ENCODE assay signal across 18 cellular contexts in the genomic region with DNA sequence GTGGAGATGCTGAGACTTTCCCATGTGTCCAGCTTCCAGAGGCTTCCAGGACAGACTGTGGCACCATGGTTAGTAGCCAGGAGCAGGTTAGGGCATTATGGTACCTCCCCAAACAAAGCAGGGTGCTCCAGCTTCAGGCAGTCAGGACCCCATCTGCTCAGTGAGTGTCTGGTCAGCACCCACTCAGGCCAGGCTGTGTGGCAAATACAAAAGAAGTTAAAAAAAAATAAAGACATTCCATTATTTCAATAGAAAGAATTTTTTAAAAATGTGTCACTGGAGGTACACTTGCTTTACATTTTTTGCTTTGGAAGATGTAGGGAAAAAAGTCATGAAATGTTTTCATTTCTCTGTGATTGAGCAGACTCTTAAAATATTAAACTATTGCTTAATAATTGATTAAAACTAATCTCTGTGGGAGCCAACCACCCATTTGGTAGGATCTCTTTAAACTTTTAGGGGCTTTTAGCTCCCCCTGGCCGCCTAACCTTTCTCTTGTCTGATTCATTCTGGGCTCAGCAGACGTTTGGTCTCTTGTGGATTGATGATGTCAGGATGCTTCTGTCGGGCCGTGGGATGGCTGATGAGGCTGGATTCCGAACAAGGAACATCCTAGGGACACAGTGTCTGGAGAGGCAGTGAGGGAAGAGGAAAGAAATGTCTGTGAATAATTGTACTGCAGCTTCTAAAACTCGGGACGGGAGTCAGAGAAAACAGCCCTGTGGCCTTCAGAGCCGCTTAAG. TPM values are rescaled to one million over a fixed set of nuclear protein-coding genes. Genes with fewer than 3 reads are reported as not detected.
DNase-seq lines count a peak whose midpoint lies in the region; ATAC-seq and TF ChIP-seq lines count a peak whose summit lies in the region.
"Had no signal": no experiment of that assay in that cellular context is flagged by ENCODE, and none has a peak within 500 bp of the region (broad histone marks: within the 10 kb centered on the region; RNA-seq: fewer than 3 reads in every experiment).

No MANE protein-coding gene starts in this region.

- peak overlapping the region; percentile 92 for H3K27ac ChIP-seq in ACC112 (ENCODE audit: low read depth, low read length)
- H3K27ac ChIP-seq: C4-2B, prostate gland had no signal

- H3K4me3 Mint-ChIP-seq in glutamatergic neuron (ENCODE audit: unreplicated experiment), result peak overlapping the region; percentile 78
- H3K4me3 Mint-ChIP-seq: activated CD4-positive, alpha-beta memory T cell treated with anti-CD3 and anti-CD28 coated beads for 36 hours; central memory CD8-positive, alpha-beta T cell had no signal

- DNase-seq in GM04504 (ENCODE audit: low read depth) (peak; percentile 26), amniotic epithelial cell (ENCODE audit: low read depth) (peak; percentile 51), glutamatergic neuron (peak; percentile 53), SIG-M5 (lab: John Stamatoyannopoulos, UW) (no peak), HT-29 (ENCODE audit: low spot score) (no peak), SIG-M5 treated with dmso at 0.1 percent for 504 hours (lab: John Stamatoyannopoulos, UW; ENCODE audit: unreplicated experiment) (no peak)
- DNase-seq: activated CD4-positive, alpha-beta memory T cell treated with anti-CD3 and anti-CD28 coated beads for 36 hours; erythroblast; GDM1; NCI-H226 had no signal

- ATAC-seq in esophagus mucosa, result no peak
- ATAC-seq: Panc1 had no signal

- H3K4me1 Mint-ChIP-seq in glutamatergic neuron (ENCODE audit: low read depth, unreplicated experiment), result peaks cover 14% of the 10 kb centered on the region
- H3K4me1 Mint-ChIP-seq: central memory CD8-positive, alpha-beta T cell had no signal

- peak overlapping the region; percentile 19 for H2AFZ ChIP-seq in ACC112 (ENCODE audit: low read length, unreplicated experiment)

- H3K27me3 Mint-ChIP-seq in glutamatergic neuron (ENCODE audit: unreplicated experiment), result peaks cover 11% of the 10 kb centered on the region

- H3K36me3 Mint-ChIP-seq in glutamatergic neuron (ENCODE audit: unreplicated experiment), result no peaks in the 10 kb centered on the region
- H3K36me3 Mint-ChIP-seq: activated CD4-positive, alpha-beta memory T cell treated with anti-CD3 and anti-CD28 coated beads for 36 hours had no signal

- H3K79me2 ChIP-seq in ACC112 (ENCODE audit: control insufficient read depth, insufficient read depth, low read length, unreplicated experiment), result no peaks in the 10 kb centered on the region

- H3K27me3 ChIP-seq in ACC112 (ENCODE audit: insufficient read depth, low read length), result no peaks in the 10 kb centered on the region

- H3K9me3 Mint-ChIP-seq in glutamatergic neuron (ENCODE audit: unreplicated experiment), result peaks cover 3% of the 10 kb centered on the region
- H3K9me3 Mint-ChIP-seq: activated CD4-positive, alpha-beta memory T cell treated with anti-CD3 and anti-CD28 coated beads for 36 hours; activated T-helper 2 cell treated with anti-CD3 and anti-CD28 coated beads, Interferon-gamma antibody, Interleukin-2, Interleukin-4, amounts not matched to agents 10 μg/mL and 5 μg/mL and 100 μg/mL, durations not matched to agents 14 hours and 24 hours and 36 hours; central memory CD8-positive, alpha-beta T cell had no signal

- TF ChIP-seq CTCF in glutamatergic neuron (IDR thresholded peaks at IDR 0.05; ENCODE audit: partially characterized antibody, unreplicated experiment), result peak; percentile 14

- peaks cover 13% of the 10 kb centered on the region for H3K4me1 ChIP-seq in ACC112 (ENCODE audit: control insufficient read depth, insufficient read depth, low read length, unreplicated experiment)
- H3K4me1 ChIP-seq: HAP-1, prostate gland had no signal

- H3K4me3 ChIP-seq in ACC112 (ENCODE audit: low read depth, low read length), result 0 out of 2 replicates have a peak overlapping the region, but pooled peaks have one; percentile 52
- H3K4me3 ChIP-seq: HAP-1, prostate gland had no signal

- H3K27ac Mint-ChIP-seq in glutamatergic neuron (ENCODE audit: unreplicated experiment), result peak overlapping the region; percentile 95
- H3K27ac Mint-ChIP-seq: activated CD4-positive, alpha-beta memory T cell treated with anti-CD3 and anti-CD28 coated beads for 36 hours; activated T-helper 2 cell treated with anti-CD3 and anti-CD28 coated beads, Interferon-gamma antibody, Interleukin-2, Interleukin-4, amounts not matched to agents 10 μg/mL and 5 μg/mL and 100 μg/mL, durations not matched to agents 14 hours and 24 hours and 36 hours had no signal

- no peaks in the 10 kb centered on the region for H3K36me3 ChIP-seq in ACC112 (ENCODE audit: insufficient read depth, low read length)
- H3K36me3 ChIP-seq: HAP-1, prostate gland had no signal

RNA-seq across cellular contexts. Expression of a gene that starts 28.4 kb away (rescaled TPM):
- 18.1 TPM for total RNA-seq in glutamatergic neuron (ENCODE audit: unreplicated experiment)
- not detected in 2 replicates for total RNA-seq in HT-29 (2014; rRNA removed; shearing (Covaris generic))
- not detected for total RNA-seq in esophagus mucosa

RNA-seq across cellular contexts. Expression of a gene that starts 39.8 kb away (rescaled TPM):
- total RNA-seq in glutamatergic neuron (ENCODE audit: unreplicated experiment) (39.8 TPM), esophagus mucosa (14.9 TPM)
- total RNA-seq in HT-29 (2014; rRNA removed; shearing (Covaris generic)), result 26.3 and 27.9 TPM in 2 replicates

Comparison
In these comparisons a context has a peak if more than half of its experiments do, and no peak if none do; other contexts are left out.
1. DNase-seq: peak in GM04504 (single experiment), amniotic epithelial cell (single experiment) and glutamatergic neuron (single experiment); none in SIG-M5 (single experiment), HT-29 (single experiment) and SIG-M5 treated with dmso at 0.1 percent for 504 hours (single experiment).
2. RNA of a gene that starts 28.4 kb away (total RNA-seq): 18.1 TPM in glutamatergic neuron (single experiment); not detected in HT-29 and not detected in esophagus mucosa (single experiment); every median in the first group is over 10 times any median in the second.